ENCODE assay signal across 8 cellular contexts in the genomic region with DNA sequence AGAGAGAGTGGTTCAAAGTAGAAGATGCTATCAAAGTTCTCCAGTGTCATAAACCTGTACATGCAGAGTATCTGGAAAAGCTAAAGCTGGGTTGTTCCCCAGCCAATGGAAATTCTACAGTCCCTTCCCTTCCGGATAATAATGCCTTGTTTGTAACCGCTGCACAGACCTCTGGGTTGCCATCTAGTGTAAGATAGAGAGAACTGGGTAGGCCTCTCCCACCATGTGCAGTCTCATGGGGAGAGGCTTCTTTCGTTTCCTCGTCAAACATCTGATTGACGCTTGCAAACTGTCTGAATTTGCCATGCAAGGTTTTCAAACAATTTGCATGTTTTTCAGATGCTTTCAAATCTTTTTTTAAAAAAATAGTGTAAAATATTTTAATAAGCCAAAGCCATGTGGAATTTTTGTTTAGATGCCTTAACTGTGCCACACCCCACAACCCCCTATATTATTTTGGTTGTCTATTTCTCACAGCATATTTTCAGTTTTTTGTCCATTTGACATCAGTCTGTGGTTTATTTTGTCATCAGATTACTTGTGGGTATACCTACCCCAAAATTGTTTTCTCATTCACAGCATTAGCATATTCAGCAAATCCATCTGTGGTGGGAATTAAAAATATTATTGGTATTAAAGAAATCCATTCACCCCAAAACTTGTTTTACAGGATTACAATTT. TPM values are rescaled to one million over a fixed set of nuclear protein-coding genes. Genes with fewer than 3 reads are reported as not detected.
DNase-seq lines count a peak whose midpoint lies in the region; ATAC-seq and TF ChIP-seq lines count a peak whose summit lies in the region.
"Not testable (repeated sequence)": the region's sequence is repeated elsewhere in the genome, so short reads cannot be mapped to it uniquely, and the experiment has no call there.

No MANE protein-coding gene starts in this region.

- not testable (repeated sequence) for TF ChIP-seq CTCF in DND-41 (IDR thresholded peaks at IDR 0.05; ENCODE audit: borderline replicate concordance, extremely low read depth, low read length, poor library complexity, severe bottlenecking); activated CD8-positive, alpha-beta T cell treated with anti-CD3 and anti-CD28 coated beads for 36 hours (IDR thresholded peaks at IDR 0.05)
- peak; percentile 32 for TF ChIP-seq CTCF in neural cell (IDR thresholded peaks at IDR 0.05; ENCODE audit: poor library complexity, severe bottlenecking)

- H3K79me2 ChIP-seq in DND-41 (ENCODE audit: insufficient read depth, low read length): peaks cover 12% of the 10 kb centered on the region
- H3K79me2 ChIP-seq in neural cell (replicated peaks; ENCODE audit: insufficient read depth, low read length): not testable (repeated sequence)

- peaks cover 53% of the 10 kb centered on the region for H3K36me3 ChIP-seq in DND-41 (ENCODE audit: insufficient read depth, low read length)
- not testable (repeated sequence) for H3K36me3 ChIP-seq in neural cell (ENCODE audit: insufficient read depth, low read length)

- not testable (repeated sequence) for H3K4me2 ChIP-seq in DND-41 (ENCODE audit: insufficient read depth, low read length); neural cell (ENCODE audit: low read length)

- H3K4me1 Mint-ChIP-seq in activated CD8-positive, alpha-beta T cell treated with anti-CD3 and anti-CD28 coated beads for 36 hours (ENCODE audit: low read depth): not testable (repeated sequence)

- not testable (repeated sequence) for H2AFZ ChIP-seq in DND-41 (ENCODE audit: low read depth, low read length); neural cell (ENCODE audit: low read depth, low read length)

- not testable (repeated sequence) for H3K27me3 ChIP-seq in DND-41 (ENCODE audit: insufficient read depth, low read length, poor library complexity); neural cell (ENCODE audit: insufficient read depth, low read depth, low read length)

- POLR2A ChIA-PET in activated CD8-positive, alpha-beta T cell treated with anti-CD3 and anti-CD28 coated beads for 36 hours (lab: Charles Lee): not testable (repeated sequence)

- ATAC-seq in DND-41 (ENCODE audit: insufficient read depth, low read depth) (peak; percentile 75), GM19328 (IDR thresholded peaks at IDR 0.05; ENCODE audit: unreplicated experiment) (peak; percentile 81), GM21737 (IDR thresholded peaks at IDR 0.05; ENCODE audit: unreplicated experiment) (peak; percentile 82), HG03039 (IDR thresholded peaks at IDR 0.05; ENCODE audit: unreplicated experiment) (peak; percentile 85), HG03521 (IDR thresholded peaks at IDR 0.05; ENCODE audit: unreplicated experiment) (peak; percentile 83), Right ventricle myocardium inferior (peak; percentile 89)
- peak; percentile 99 for ATAC-seq in activated CD8-positive, alpha-beta T cell treated with anti-CD3 and anti-CD28 coated beads for 36 hours

- H3K4me3 ChIP-seq in DND-41 (ENCODE audit: low read depth in 1 of 2, low read length in 2 of 2); neural cell (ENCODE audit: low read length): not testable (repeated sequence)

- not testable (repeated sequence) for H3K4me1 ChIP-seq in DND-41 (ENCODE audit: insufficient read depth, low read length)

- not testable (repeated sequence) for DNase-seq in DND-41; activated CD8-positive, alpha-beta T cell treated with anti-CD3 and anti-CD28 coated beads for 36 hours; Right ventricle myocardium inferior (ENCODE audit: missing footprints)

- not testable (repeated sequence) for H3K27ac Mint-ChIP-seq in activated CD8-positive, alpha-beta T cell treated with anti-CD3 and anti-CD28 coated beads for 36 hours

- not testable (repeated sequence) for H3K9me3 Mint-ChIP-seq in activated CD8-positive, alpha-beta T cell treated with anti-CD3 and anti-CD28 coated beads for 36 hours

- H3K9ac ChIP-seq in DND-41 (ENCODE audit: low read depth, low read length); neural cell (ENCODE audit: low read length): not testable (repeated sequence)

- H3K36me3 Mint-ChIP-seq in activated CD8-positive, alpha-beta T cell treated with anti-CD3 and anti-CD28 coated beads for 36 hours (ENCODE audit: low read depth): peaks cover 28% of the 10 kb centered on the region

- H3K4me3 Mint-ChIP-seq in activated CD8-positive, alpha-beta T cell treated with anti-CD3 and anti-CD28 coated beads for 36 hours: not testable (repeated sequence)

- not testable (repeated sequence) for H4K20me1 ChIP-seq in DND-41 (ENCODE audit: insufficient read depth, low read length); neural cell (ENCODE audit: insufficient read depth)

- not testable (repeated sequence) for H3K9me3 ChIP-seq in DND-41 (ENCODE audit: insufficient read depth, low read length, severe bottlenecking); neural cell (ENCODE audit: low read length)

- not testable (repeated sequence) for H3K27ac ChIP-seq in DND-41 (ENCODE audit: low read length); neural cell (ENCODE audit: low read length)

- not testable (repeated sequence) for H3K27me3 Mint-ChIP-seq in activated CD8-positive, alpha-beta T cell treated with anti-CD3 and anti-CD28 coated beads for 36 hours

- not testable (repeated sequence) for H3F3A ChIP-seq in neural cell (ENCODE audit: insufficient read depth, low read length, poor library complexity, severe bottlenecking)

- TF ChIP-seq RAD21 in neural cell (conservative IDR thresholded peaks at IDR 0.05): peak; percentile 11

- intact Hi-C loops in activated CD8-positive, alpha-beta T cell treated with anti-CD3 and anti-CD28 coated beads for 36 hours (cut with micrococcal nuclease): loop anchor here (5.0 to 10.0 kb wide), 2 partner anchors 412 to 615 kb away; no protein-coding TSS in a partner anchor
- intact Hi-C loops in Right ventricle myocardium inferior (cut with DNase I): loop anchor here (5.0 kb wide), 1 partner anchor 412 kb away; no protein-coding TSS in a partner anchor

- TF ChIP-seq EP300 in neural cell (conservative IDR thresholded peaks at IDR 0.05; ENCODE audit: poor library complexity, severe bottlenecking): not testable (repeated sequence)

- not testable (repeated sequence) for H3K9me2 ChIP-seq in neural cell (ENCODE audit: insufficient read depth, low read length)

- CTCF ChIA-PET in activated CD8-positive, alpha-beta T cell treated with anti-CD3 and anti-CD28 coated beads for 36 hours (lab: Charles Lee): interaction anchor here (2.6 to 3.8 kb wide), 2 partner anchors 301 to 412 kb away, joined by 22 to 28 read pairs; no protein-coding TSS in a partner anchor

RNA-seq across cellular contexts. Expression of gene NUDT4, which starts 21.6 kb away (rescaled TPM):
- 10 to 100 TPM; 54.9 to 61.9 TPM for total RNA-seq in activated CD8-positive, alpha-beta T cell treated with anti-CD3 and anti-CD28 coated beads for 36 hours
- total RNA-seq in Right ventricle myocardium inferior: 445 TPM
- 27.7 and 39.9 TPM in 2 replicates for polyA plus RNA-seq in neural cell
- 37.3 and 39.5 TPM in 2 replicates for polyA minus RNA-seq in neural cell

RNA-seq across cellular contexts. Expression of gene UBE2N, which starts 42.4 kb away (rescaled TPM):
- total RNA-seq in activated CD8-positive, alpha-beta T cell treated with anti-CD3 and anti-CD28 coated beads for 36 hours: 100 to 1,000 TPM; 186 to 192 TPM
- total RNA-seq in Right ventricle myocardium inferior: 87.1 TPM
- polyA plus RNA-seq in neural cell: 168 and 172 TPM in 2 replicates
- polyA minus RNA-seq in neural cell: 108 and 110 TPM in 2 replicates
